ENCODE assay signal across 31 cellular contexts in genomic region chr17:17516941-17517720, GRCh38. TPM values are rescaled to one million over a fixed set of nuclear protein-coding genes. Genes with fewer than 3 reads are reported as not detected.
DNase-seq lines count a peak whose midpoint lies in the region; ATAC-seq and TF ChIP-seq lines count a peak whose summit lies in the region.
"Had no signal": no experiment of that assay in that cellular context is flagged by ENCODE, and none has a peak within 500 bp of the region (broad histone marks: within the 10 kb centered on the region; RNA-seq: fewer than 3 reads in every experiment).

No MANE protein-coding gene starts in this region.

- H3K9me3 Mint-ChIP-seq in HFFc6 (no peaks in the 10 kb centered on the region), endodermal cell (no peaks in the 10 kb centered on the region)
- no peaks in the 10 kb centered on the region for H3K9me3 Mint-ChIP-seq in activated CD8-positive, alpha-beta memory T cell treated with anti-CD3 and anti-CD28 coated beads, Interleukin-2, amount 10 ng/mL, durations not matched to agents 7 days and 5 days (ENCODE audit: low read depth)
- H3K9me3 Mint-ChIP-seq: activated CD4-positive, alpha-beta T cell treated with anti-CD3 and anti-CD28 coated beads, Interleukin-2, amount 10 ng/mL, durations not matched to agents 24 days and 14 days; activated naive CD8-positive, alpha-beta T cell treated with anti-CD3 and anti-CD28 coated beads, Interleukin-2, amount 10 ng/mL, durations not matched to agents 7 days and 5 days; activated T-cell treated with anti-CD3 and anti-CD28 coated beads, Interleukin-2, amount 50 U/mL, for 24 hours; effector memory CD8-positive, alpha-beta T cell; nephron had no signal

- H3K4me1 Mint-ChIP-seq in HFFc6 (ENCODE audit: low read depth) (peaks cover 25% of the 10 kb centered on the region), endodermal cell (peaks cover 1% of the 10 kb centered on the region)
- H3K4me1 Mint-ChIP-seq in activated CD8-positive, alpha-beta memory T cell treated with anti-CD3 and anti-CD28 coated beads, Interleukin-2, amount 10 ng/mL, durations not matched to agents 7 days and 5 days, result no peaks in the 10 kb centered on the region
- H3K4me1 Mint-ChIP-seq: activated CD4-positive, alpha-beta T cell treated with anti-CD3 and anti-CD28 coated beads, Interleukin-2, amount 10 ng/mL, durations not matched to agents 24 days and 14 days; activated naive CD8-positive, alpha-beta T cell treated with anti-CD3 and anti-CD28 coated beads, Interleukin-2, amount 10 ng/mL, durations not matched to agents 7 days and 5 days had no signal

- no peak overlapping the region for H3K9ac ChIP-seq in endodermal cell (ENCODE audit: extremely low read depth, low read length, poor library complexity, severe bottlenecking)

- DNase-seq in NCI-H748 (lab: John Stamatoyannopoulos, UW; ENCODE audit: unreplicated experiment) (peak; percentile 42), NCI-H748 treated with DMSO at 0.1 percent for 48 hours (lab: John Stamatoyannopoulos, UW) (no peak), HFFc6 (no peak), endodermal cell (no peak), osteoblast (ENCODE audit: insufficient read length, low spot score, missing footprints) (peak; percentile 48), tibial nerve (ENCODE audit: low spot score in 2 of 2) (no peak), caudate nucleus (lab: John Stamatoyannopoulos, UW) (no peak)
- DNase-seq in activated CD8-positive, alpha-beta memory T cell treated with anti-CD3 and anti-CD28 coated beads, Interleukin-2, amount 10 ng/mL, durations not matched to agents 7 days and 5 days, result no peak
- DNase-seq: activated CD4-positive, alpha-beta T cell treated with anti-CD3 and anti-CD28 coated beads, Interleukin-2, amount 10 ng/mL, durations not matched to agents 24 days and 14 days; activated gamma-delta T cell treated with Interleukin-2 at 50 U/mL for 16 hours; activated naive CD8-positive, alpha-beta T cell treated with anti-CD3 and anti-CD28 coated beads, Interleukin-2, amount 10 ng/mL, durations not matched to agents 7 days and 5 days; activated T-cell treated with anti-CD3 and anti-CD28 coated beads, Interleukin-2, amount 50 U/mL, for 24 hours; cortex of kidney; DND-41; effector memory CD8-positive, alpha-beta T cell; GF-D8; HCEC 1CT; head of caudate nucleus; MV-4-11; NK-92 treated with Interleukin-12 subunit alpha and Interleukin-12 subunit beta, amount 100 ng/mL, for 24 hours; stimulated activated naive CD4-positive, alpha-beta T cell treated with Interleukin-2 at 50 U/mL for 16 hours; T1000; testis had no signal

- H3K4me3 ChIP-seq in endodermal cell (ENCODE audit: low read length), result no peak overlapping the region
- no peak overlapping the region for H3K4me3 ChIP-seq in osteoblast (ENCODE audit: insufficient read depth, low read length)
- H3K4me3 ChIP-seq in tibial nerve, result no peak overlapping the region
- H3K4me3 ChIP-seq: lung, SJSA1, smooth muscle cell, testis had no signal

- H3K4me2 ChIP-seq in osteoblast (ENCODE audit: insufficient read depth, low read length), result no peak overlapping the region
- H3K4me2 ChIP-seq: smooth muscle cell had no signal

- H3K27ac ChIP-seq in endodermal cell (ENCODE audit: low read depth, low read length) (no peak overlapping the region), osteoblast (ENCODE audit: low read depth, low read length) (peak overlapping the region; percentile 93), tibial nerve (peak overlapping the region in 2 of 4 donors; percentile 72 to 90), caudate nucleus (ENCODE audit: low read depth, low read length) (no peak overlapping the region)
- H3K27ac ChIP-seq: 22Rv1, C4-2B, testis had no signal

- H3K4me1 ChIP-seq in endodermal cell (ENCODE audit: control insufficient read depth, insufficient read depth, low read length), result no peaks in the 10 kb centered on the region
- H3K4me1 ChIP-seq in osteoblast (ENCODE audit: insufficient read depth, low read length), result peaks cover 35% of the 10 kb centered on the region
- H3K4me1 ChIP-seq in tibial nerve, result peaks cover 0 to 32% (median 0%) of the 10 kb centered on the region in 4 donors
- H3K4me1 ChIP-seq: testis had no signal

- H2AFZ ChIP-seq in osteoblast (ENCODE audit: low read length), result no peak overlapping the region

- TF ChIP-seq POLR2A in tibial nerve (IDR thresholded peaks at IDR 0.05), result no peak

- TF ChIP-seq EP300 in tibial nerve (IDR thresholded peaks at IDR 0.05), result no peak

- H3K27me3 Mint-ChIP-seq in HFFc6 (ENCODE audit: insufficient read depth) (peaks cover 2% of the 10 kb centered on the region; the same call in 1 of the 2 replicates), endodermal cell (ENCODE audit: insufficient read depth) (no peaks in the 10 kb centered on the region)
- H3K27me3 Mint-ChIP-seq in activated CD8-positive, alpha-beta memory T cell treated with anti-CD3 and anti-CD28 coated beads, Interleukin-2, amount 10 ng/mL, durations not matched to agents 7 days and 5 days, result no peaks in the 10 kb centered on the region
- H3K27me3 Mint-ChIP-seq: activated CD4-positive, alpha-beta T cell treated with anti-CD3 and anti-CD28 coated beads, Interleukin-2, amount 10 ng/mL, durations not matched to agents 24 days and 14 days; activated naive CD8-positive, alpha-beta T cell treated with anti-CD3 and anti-CD28 coated beads, Interleukin-2, amount 10 ng/mL, durations not matched to agents 7 days and 5 days; activated T-cell treated with anti-CD3 and anti-CD28 coated beads, Interleukin-2, amount 50 U/mL, for 24 hours; effector memory CD8-positive, alpha-beta T cell had no signal

- WGBS in endodermal cell (ENCODE audit: insufficient coverage in 1 of 2, insufficient read length in 1 of 2), 2 experiments, result 85 to 89% methylated on average over 14 of the region's 14 CpGs
- WGBS in tibial nerve, 2 donors, result 88 to 94% methylated on average over 14 of the region's 14 CpGs

- H3K27me3 ChIP-seq in endodermal cell (ENCODE audit: control insufficient read depth, insufficient read depth, low read length, poor library complexity, severe bottlenecking), result no peaks in the 10 kb centered on the region
- no peaks in the 10 kb centered on the region for H3K27me3 ChIP-seq in osteoblast (ENCODE audit: insufficient read depth, low read length)
- no peaks in the 10 kb centered on the region for H3K27me3 ChIP-seq in tibial nerve
- H3K27me3 ChIP-seq: SJSA1, testis had no signal

- H3K36me3 Mint-ChIP-seq in HFFc6 (ENCODE audit: low read depth), result no peaks in the 10 kb centered on the region
- H3K36me3 Mint-ChIP-seq in endodermal cell (ENCODE audit: low read depth), result no peaks in the 10 kb centered on the region
- no peaks in the 10 kb centered on the region for H3K36me3 Mint-ChIP-seq in activated CD8-positive, alpha-beta memory T cell treated with anti-CD3 and anti-CD28 coated beads, Interleukin-2, amount 10 ng/mL, durations not matched to agents 7 days and 5 days
- H3K36me3 Mint-ChIP-seq: activated naive CD8-positive, alpha-beta T cell treated with anti-CD3 and anti-CD28 coated beads, Interleukin-2, amount 10 ng/mL, durations not matched to agents 7 days and 5 days had no signal

- no peaks in the 10 kb centered on the region for H3K36me3 ChIP-seq in endodermal cell (ENCODE audit: control insufficient read depth, insufficient read depth, low read length)
- no peaks in the 10 kb centered on the region for H3K36me3 ChIP-seq in osteoblast (ENCODE audit: insufficient read depth, low read length)
- H3K36me3 ChIP-seq in tibial nerve, result peaks cover 0 to 27% (median 0%) of the 10 kb centered on the region in 3 donors
- H3K36me3 ChIP-seq: SJSA1 had no signal

- no peak for ATAC-seq in activated CD8-positive, alpha-beta memory T cell treated with anti-CD3 and anti-CD28 coated beads, Interleukin-2, amount 10 ng/mL, durations not matched to agents 7 days and 5 days
- ATAC-seq: effector memory CD8-positive, alpha-beta T cell; Panc1 had no signal

- H3K79me2 ChIP-seq in osteoblast (ENCODE audit: insufficient read depth, low read length), result no peaks in the 10 kb centered on the region

- TF ChIP-seq CTCF in HFFc6 (IDR thresholded peaks at IDR 0.05) (peak; percentile 28), endodermal cell (conservative IDR thresholded peaks at IDR 0.05) (peak; percentile 16), osteoblast (IDR thresholded peaks at IDR 0.05; ENCODE audit: extremely low read depth, low read depth, low read length) (no peak), tibial nerve (IDR thresholded peaks at IDR 0.05) (no peak)

- H3K27ac Mint-ChIP-seq in HFFc6, result peak overlapping the region; percentile 95; the same call in 1 of the 2 replicates
- peak overlapping the region; percentile 64 for H3K27ac Mint-ChIP-seq in endodermal cell
- H3K27ac Mint-ChIP-seq in activated CD8-positive, alpha-beta memory T cell treated with anti-CD3 and anti-CD28 coated beads, Interleukin-2, amount 10 ng/mL, durations not matched to agents 7 days and 5 days, result no peak overlapping the region
- H3K27ac Mint-ChIP-seq: activated CD4-positive, alpha-beta T cell treated with anti-CD3 and anti-CD28 coated beads, Interleukin-2, amount 10 ng/mL, durations not matched to agents 24 days and 14 days; activated naive CD8-positive, alpha-beta T cell treated with anti-CD3 and anti-CD28 coated beads, Interleukin-2, amount 10 ng/mL, durations not matched to agents 7 days and 5 days; activated T-cell treated with anti-CD3 and anti-CD28 coated beads, Interleukin-2, amount 50 U/mL, for 24 hours had no signal

- H3K9me3 ChIP-seq in endodermal cell (ENCODE audit: control insufficient read depth, low read length) (no peaks in the 10 kb centered on the region), osteoblast (ENCODE audit: low read depth, low read length) (no peaks in the 10 kb centered on the region), tibial nerve (no peaks in the 10 kb centered on the region)
- H3K9me3 ChIP-seq: SJSA1, testis had no signal

- H4K20me1 ChIP-seq in osteoblast (ENCODE audit: insufficient read depth, low read length), result no peaks in the 10 kb centered on the region

- H3K4me3 Mint-ChIP-seq in HFFc6 (no peak overlapping the region), endodermal cell (no peak overlapping the region)
- no peak overlapping the region for H3K4me3 Mint-ChIP-seq in activated CD8-positive, alpha-beta memory T cell treated with anti-CD3 and anti-CD28 coated beads, Interleukin-2, amount 10 ng/mL, durations not matched to agents 7 days and 5 days
- H3K4me3 Mint-ChIP-seq: activated CD4-positive, alpha-beta T cell treated with anti-CD3 and anti-CD28 coated beads, Interleukin-2, amount 10 ng/mL, durations not matched to agents 24 days and 14 days; activated naive CD8-positive, alpha-beta T cell treated with anti-CD3 and anti-CD28 coated beads, Interleukin-2, amount 10 ng/mL, durations not matched to agents 7 days and 5 days; activated T-cell treated with anti-CD3 and anti-CD28 coated beads, Interleukin-2, amount 50 U/mL, for 24 hours; effector memory CD8-positive, alpha-beta T cell; nephron had no signal

- CTCF ChIA-PET in activated CD8-positive, alpha-beta memory T cell treated with anti-CD3 and anti-CD28 coated beads, Interleukin-2, amount 10 ng/mL, durations not matched to agents 7 days and 5 days (lab: Charles Lee), result no interaction called here

RNA-seq across cellular contexts. Expression of gene RASD1, which starts 20.9 kb away (rescaled TPM):
- total RNA-seq in HFFc6 (2021; fragmentation: NEBNext Ultra II Directional; extraction: Animal tissue kit (Norgen Biotek cat#: 25700)), result 1 to 10 TPM in 1 of 6 experiments, under 1 TPM in 5; 0.17 to 1.1 (median 0.43) TPM
- total RNA-seq in endodermal cell, result 1 to 10 TPM; 1.9 to 2.5 TPM
- polyA plus RNA-seq in endodermal cell (2013, experiment 1 of 2), result 3.0 TPM
- polyA plus RNA-seq in endodermal cell (2013, experiment 2 of 2), result 2.8 TPM
- 13.8 and 14.7 TPM in 2 replicates for total RNA-seq in osteoblast
- total RNA-seq in tibial nerve, result 100 to 1,000 TPM; 166 to 250 (median 231) TPM
- total RNA-seq in activated CD8-positive, alpha-beta memory T cell treated with anti-CD3 and anti-CD28 coated beads, Interleukin-2, amount 10 ng/mL, durations not matched to agents 7 days and 5 days, result 1 to 10 TPM; 2.2 to 2.5 TPM
- total RNA-seq: LHCN-M2 had no signal

RNA-seq across cellular contexts. Expression of gene MED9, which starts 40.3 kb away (rescaled TPM):
- total RNA-seq in HFFc6 (2021; fragmentation: NEBNext Ultra II Directional; extraction: Animal tissue kit (Norgen Biotek cat#: 25700)), result 1 to 10 TPM; 7.0 to 9.0 (median 7.9) TPM
- total RNA-seq in endodermal cell (10 to 100 TPM; 18.4 to 20.5 TPM), osteoblast (15.6 and 17.0 TPM in 2 replicates), tibial nerve (10 to 100 TPM in 3 of 4 donors, 1 to 10 TPM in 1; 8.0 to 17.5 (median 13.6) TPM)
- polyA plus RNA-seq in endodermal cell (2013, experiment 1 of 2), result 17.3 TPM
- polyA plus RNA-seq in endodermal cell (2013, experiment 2 of 2), result 18.8 TPM
- 10 to 100 TPM; 15.1 to 17.5 TPM for total RNA-seq in activated CD8-positive, alpha-beta memory T cell treated with anti-CD3 and anti-CD28 coated beads, Interleukin-2, amount 10 ng/mL, durations not matched to agents 7 days and 5 days

Comparison
In these comparisons a context has a peak if more than half of its experiments do, and no peak if none do; other contexts are left out.
1. DNase-seq: peak in NCI-H748 (single experiment) and osteoblast (single experiment); none in NCI-H748 treated with DMSO at 0.1 percent for 48 hours (single experiment), HFFc6 (single experiment), endodermal cell (single experiment), tibial nerve (0 of 2), caudate nucleus (0 of 61) and activated CD8-positive, alpha-beta memory T cell treated with anti-CD3 and anti-CD28 coated beads, Interleukin-2, amount 10 ng/mL, durations not matched to agents 7 days and 5 days (single experiment).
2. CTCF ChIP-seq: peak in HFFc6 (single experiment) and endodermal cell (single experiment); none in osteoblast (single experiment) and tibial nerve (0 of 5).
3. RNA of gene RASD1, which starts 20.9 kb away (total RNA-seq): 166 to 250 TPM in tibial nerve; 13.8 to 14.7 TPM in osteoblast, 2.2 to 2.5 TPM in activated CD8-positive, alpha-beta memory T cell treated with anti-CD3 and anti-CD28 coated beads, Interleukin-2, amount 10 ng/mL, durations not matched to agents 7 days and 5 days, 1.9 to 2.5 TPM in endodermal cell and 0.17 to 1.1 TPM in HFFc6; every median in the first group is over 10 times any median in the second.